Comparison of ENCODE assay signal across 20 cellular contexts in genomic region chr12:108379761-108380160, GRCh38. TPM values are rescaled to one million over a fixed set of nuclear protein-coding genes. Genes with fewer than 3 reads are reported as not detected.
A peak's percentile ranks its signal among the peaks of the same experiment; 100 is the strongest.
DNase-seq lines count a peak whose midpoint lies in the region; ATAC-seq and TF ChIP-seq lines count a peak whose summit lies in the region.
"Had no signal": no experiment of that assay in that cellular context is flagged by ENCODE, and none has a peak within 500 bp of the region (broad histone marks: within the 10 kb centered on the region; RNA-seq: fewer than 3 reads in every experiment).

No MANE protein-coding gene starts in this region.

- H2AFZ ChIP-seq in PC-9, result no peak overlapping the region
- H2AFZ ChIP-seq: GM23248 had no signal

- H3F3A ChIP-seq in PC-9 (ENCODE audit: insufficient read depth, low read depth), result no peaks in the 10 kb centered on the region

- no peak for ATAC-seq in psoas muscle
- ATAC-seq: GM12878 had no signal

- H4K20me1 ChIP-seq in PC-9 (ENCODE audit: insufficient read depth), result no peaks in the 10 kb centered on the region

- H3K36me3 ChIP-seq in psoas muscle (ENCODE audit: insufficient read depth in 1 of 2, low read depth in 1 of 2) (no peaks in the 10 kb centered on the region), PC-9 (ENCODE audit: low read depth) (no peaks in the 10 kb centered on the region)
- H3K36me3 ChIP-seq: BE2C, HAP-1 had no signal

- intact Hi-C loops in psoas muscle (cut with DNase I), result no loop called here
- intact Hi-C loops in PC-9 (cut with micrococcal nuclease; ENCODE audit: unreplicated experiment), result no loop called here

- no peaks in the 10 kb centered on the region for H3K9me2 ChIP-seq in PC-9 (ENCODE audit: insufficient read depth)

- no TSS peak for BruUV-seq in PC-9 (replicated peaks; lab: Mats Ljungman, UMichigan)

- WGBS in psoas muscle, 3 donors, result 56 to 67% (median 58%) methylated on average over 4 of the region's 4 CpGs

- TF ChIP-seq CTCF in psoas muscle (IDR thresholded peaks at IDR 0.05) (no peak), PC-9 (conservative IDR thresholded peaks at IDR 0.05) (no peak)

- POLR2A ChIA-PET in HEK293T (lab: Yijun Ruan, JAX) (no interaction called here), PC-9 (lab: Charles Lee; ENCODE audit: unreplicated experiment) (no interaction called here)

- no peaks in the 10 kb centered on the region for H3K4me1 ChIP-seq in psoas muscle
- no peaks in the 10 kb centered on the region for H3K4me1 ChIP-seq in PC-9 (replicated peaks; ENCODE audit: insufficient read depth)
- H3K4me1 ChIP-seq: BE2C, HAP-1 had no signal

- no peak overlapping the region for H3K4me3 ChIP-seq in psoas muscle
- H3K4me3 ChIP-seq in PC-9, result no peak overlapping the region
- H3K4me3 ChIP-seq: GM12878, GM23248, HAP-1 had no signal

- DNase-seq in HEK293T (ENCODE audit: extremely low spot score) (no peak), NCI-H1694 treated with DMSO at 0.1 percent for 48 hours (lab: John Stamatoyannopoulos, UW) (peak; percentile 27), NCI-H446 (lab: John Stamatoyannopoulos, UW) (peak; percentile 93 to 96), psoas muscle (no peak), PC-9 (no peak), medulla oblongata (ENCODE audit: extremely low spot score) (no peak), HuH-7.5 (ENCODE audit: low spot score) (no peak)
- DNase-seq: ACHN; BE2C; C1 segment of cervical spinal cord; CD4-positive, CD25-positive, alpha-beta regulatory T cell; CD8-positive, alpha-beta memory T cell; COR-L47; DMS153; DMS79; GM23248; HFFc6; KG1 had no signal

- H3K27ac ChIP-seq in psoas muscle (no peak overlapping the region), PC-9 (no peak overlapping the region)
- H3K27ac ChIP-seq: GM23248 had no signal

- CTCF ChIA-PET in HEK293T (lab: Yijun Ruan, JAX) (no interaction called here), PC-9 (lab: Charles Lee) (no interaction called here)

- H3K27me3 ChIP-seq in psoas muscle (ENCODE audit: insufficient read depth in 3 of 3, low read length in 2 of 3) (no peaks in the 10 kb centered on the region), PC-9 (ENCODE audit: insufficient read depth, low read depth) (no peaks in the 10 kb centered on the region)
- H3K27me3 ChIP-seq: BE2C had no signal

- H3K4me2 ChIP-seq in PC-9, result no peak overlapping the region

- H3K79me2 ChIP-seq in PC-9 (ENCODE audit: low read depth), result no peaks in the 10 kb centered on the region

- H3K9me3 ChIP-seq in psoas muscle, result peaks cover 9% of the 10 kb centered on the region
- no peaks in the 10 kb centered on the region for H3K9me3 ChIP-seq in PC-9 (ENCODE audit: insufficient read depth, low read depth)
- H3K9me3 ChIP-seq: BE2C, HAP-1 had no signal

TF ChIP-seq in HEK293T, 16 proteins besides CTCF, POLR2A, EP300 and RAD21:
- TF ChIP-seq PKNOX1 (IDR thresholded peaks at IDR 0.05), result 0 out of 2 replicates have a peak, but pooled peaks have one; percentile 5
- TF ChIP-seq FOXK2 (IDR thresholded peaks at IDR 0.05), result no peak
- TF ChIP-seq L3MBTL2 (conservative IDR thresholded peaks at IDR 0.05), result no peak

RNA-seq across cellular contexts. Expression of gene CMKLR1, which starts 40.6 kb away (rescaled TPM):
- total RNA-seq in psoas muscle (1 to 10 TPM; 4.4 to 7.0 (median 5.1) TPM), PC-9 (2021) (not detected in 2 replicates)
- 1 to 10 TPM in 1 of 3 donors, under 1 TPM in 2; 0.94 to 2.4 (median 0.98) TPM for polyA plus RNA-seq in psoas muscle
- total RNA-seq: HFFc6 had no signal

Comparison
In these comparisons a context has a peak if more than half of its experiments do, and no peak if none do; other contexts are left out.
1. DNase-seq: peak in NCI-H1694 treated with DMSO at 0.1 percent for 48 hours (single experiment) and NCI-H446 (2 of 2); none in HEK293T (single experiment), psoas muscle (0 of 2), PC-9 (0 of 2), medulla oblongata (single experiment) and HuH-7.5 (single experiment).